Comparison of ENCODE assay signal across 8 cellular contexts in genomic region chr11:75429902-75430691, GRCh38. TPM values are rescaled to one million over a fixed set of nuclear protein-coding genes. Genes with fewer than 3 reads are reported as not detected.
DNase-seq lines count a peak whose midpoint lies in the region; FAIRE-seq and TF ChIP-seq lines count a peak whose summit lies in the region.

No MANE protein-coding gene starts in this region.

- FAIRE-seq in D721Med (lab: Jason Lieb, UNC), result no peak

- H3K4me1 ChIP-seq in smooth muscle cell (ENCODE audit: low read depth), result peaks cover 8% of the 10 kb centered on the region

- no peaks in the 10 kb centered on the region for H3K36me3 ChIP-seq in smooth muscle cell (ENCODE audit: low read depth)

- H3K27ac ChIP-seq in smooth muscle cell (ENCODE audit: low read depth), result no peak overlapping the region

- no peaks in the 10 kb centered on the region for H3K9me3 ChIP-seq in smooth muscle cell (replicated peaks; ENCODE audit: low read depth)

- H3K4me3 ChIP-seq in iPS-11a (ENCODE audit: low read depth, low read length) (peak overlapping the region; percentile 31), smooth muscle cell (peak overlapping the region; percentile 33)

- no peak for TF ChIP-seq CTCF in smooth muscle cell (IDR thresholded peaks at IDR 0.05; ENCODE audit: borderline replicate concordance, insufficient read depth, poor library complexity, severe bottlenecking)
- no peak for TF ChIP-seq CTCF in D721Med (IDR thresholded peaks at IDR 0.05; ENCODE audit: insufficient read depth, missing control alignments)

- no peaks in the 10 kb centered on the region for H3F3A ChIP-seq in smooth muscle cell (ENCODE audit: low read depth)

- no peak overlapping the region for H3K9ac ChIP-seq in smooth muscle cell (ENCODE audit: low read depth)

- H3K27me3 ChIP-seq in smooth muscle cell (ENCODE audit: low read depth), result peaks cover 35% of the 10 kb centered on the region

- 4% methylated on average over 132 of the region's 133 CpGs for WGBS in smooth muscle cell (ENCODE audit: low lambda C conversion rate)

- no peaks in the 10 kb centered on the region for H4K20me1 ChIP-seq in smooth muscle cell (ENCODE audit: low read depth)

- DNase-seq in GDM1 (lab: John Stamatoyannopoulos, UW) (peak; percentile 52), HuH-7.5 (ENCODE audit: low spot score) (peak; percentile 60), T-helper 2 cell (peak; percentile 33 to 88 (median 53)), astrocyte of the hippocampus (ENCODE audit: low read depth, low spot score) (peak; percentile 88), smooth muscle cell (lab: John Stamatoyannopoulos, UW; ENCODE audit: unreplicated experiment) (peak; percentile 26), MV-4-11 (lab: John Stamatoyannopoulos, UW) (no peak), D721Med (ENCODE audit: insufficient read length, low spot score) (no peak)

- peak overlapping the region; percentile 83 for H3K4me2 ChIP-seq in smooth muscle cell

- no peaks in the 10 kb centered on the region for H3K79me2 ChIP-seq in smooth muscle cell (ENCODE audit: low read depth)

- no peak overlapping the region for H2AFZ ChIP-seq in smooth muscle cell (ENCODE audit: low read depth)

RNA-seq across cellular contexts. Expression of gene KLHL35, which starts 2.9 kb away (rescaled TPM):
- 0.85 and 1.0 TPM in 2 replicates for total RNA-seq in smooth muscle cell
- polyA plus RNA-seq in smooth muscle cell, result 2.8 and 3.0 TPM in 2 replicates

RNA-seq across cellular contexts. Expression of gene RPS3, which starts 30.8 kb away (rescaled TPM):
- total RNA-seq in smooth muscle cell, result 721 and 794 TPM in 2 replicates
- polyA plus RNA-seq in smooth muscle cell, result 976 and 989 TPM in 2 replicates

Comparison
In these comparisons a context has a peak if more than half of its experiments do, and no peak if none do; other contexts are left out.
1. DNase-seq: peak in GDM1 (single experiment), HuH-7.5 (single experiment), T-helper 2 cell (5 of 5), astrocyte of the hippocampus (single experiment) and smooth muscle cell (single experiment); none in MV-4-11 (single experiment) and D721Med (single experiment).